In genomic region chr6:57316581-57317059, GRCh38 we compare ENCODE assay signal across 8 cellular contexts. TPM values are rescaled to one million over a fixed set of nuclear protein-coding genes. Genes with fewer than 3 reads are reported as not detected.
DNase-seq lines count a peak whose midpoint lies in the region; ATAC-seq and TF ChIP-seq lines count a peak whose summit lies in the region.

No MANE protein-coding gene starts in this region.

- H3K27me3 Mint-ChIP-seq in activated CD4-positive, alpha-beta T cell treated with anti-CD3 and anti-CD28 coated beads, Interleukin-2, amount 10 ng/mL, durations not matched to agents 24 days and 14 days, result peaks cover 4% of the 10 kb centered on the region

- H3K9me3 Mint-ChIP-seq in activated CD4-positive, alpha-beta T cell treated with anti-CD3 and anti-CD28 coated beads, Interleukin-2, amount 10 ng/mL, durations not matched to agents 24 days and 14 days, result no peaks in the 10 kb centered on the region

- peak; percentile 95 to 96 for TF ChIP-seq RAD21 in liver (IDR thresholded peaks at IDR 0.05)

- peak; percentile 92 for ATAC-seq in HG03432 (IDR thresholded peaks at IDR 0.05; ENCODE audit: unreplicated experiment)

- peak overlapping the region; percentile 99 for H3K4me3 Mint-ChIP-seq in activated CD4-positive, alpha-beta T cell treated with anti-CD3 and anti-CD28 coated beads, Interleukin-2, amount 10 ng/mL, durations not matched to agents 24 days and 14 days

- H3K4me1 Mint-ChIP-seq in activated CD4-positive, alpha-beta T cell treated with anti-CD3 and anti-CD28 coated beads, Interleukin-2, amount 10 ng/mL, durations not matched to agents 24 days and 14 days, result peaks cover 26% of the 10 kb centered on the region

- no peaks in the 10 kb centered on the region for H3K27me3 ChIP-seq in BJ (ENCODE audit: control insufficient read depth, insufficient read depth, low read length)
- no peaks in the 10 kb centered on the region for H3K27me3 ChIP-seq in liver (ENCODE audit: control insufficient read depth in 4 of 4, insufficient read depth in 4 of 4, low read length in 3 of 4)

- peak; percentile 73 for TF ChIP-seq CTCF in BJ (IDR thresholded peaks at IDR 0.05; ENCODE audit: insufficient read depth, low read depth, low read length)
- TF ChIP-seq CTCF in liver (IDR thresholded peaks at IDR 0.05; ENCODE audit: low read depth, low read length, missing input control), result peak; percentile 85

- CTCF ChIA-PET in BJ (lab: Yijun Ruan, JAX), result interaction anchor here (0.6 to 4.7 kb wide), 47 partner anchors 8 to 961 kb away, joined by 3 to 87 read pairs (median 4); partner anchors contain the start of genes BAG2, BEND6 and RAB23

- peaks cover 1% of the 10 kb centered on the region; the same call in 1 of the 2 replicates for H3K36me3 ChIP-seq in BJ (ENCODE audit: control insufficient read depth, insufficient read depth, low read length)
- peaks cover 0 to 3% (median 1%) of the 10 kb centered on the region in 4 donors for H3K36me3 ChIP-seq in liver (ENCODE audit: control insufficient read depth in 4 of 4, insufficient read depth in 3 of 4, low read depth in 1 of 4, low read length in 3 of 4)

- POLR2A ChIA-PET in BJ (lab: Charles Lee), result interaction anchor here (0.6 kb wide), 1 partner anchor 221 kb away, joined by 13 read pairs; no protein-coding TSS in a partner anchor

- peak overlapping the region; percentile 53 to 70 for H3K9ac ChIP-seq in liver (ENCODE audit: low read depth in 1 of 2, low read length in 2 of 2)

- H3K27ac Mint-ChIP-seq in activated CD4-positive, alpha-beta T cell treated with anti-CD3 and anti-CD28 coated beads, Interleukin-2, amount 10 ng/mL, durations not matched to agents 24 days and 14 days, result peak overlapping the region; percentile 93

- peak overlapping the region; percentile 76 for H3K4me3 ChIP-seq in BJ (ENCODE audit: low read depth, low read length)
- H3K4me3 ChIP-seq in liver (ENCODE audit: low read depth in 1 of 3, low read length in 3 of 3), result peak overlapping the region; percentile 60 to 87 (median 77)

- DNase-seq in BJ (ENCODE audit: low read depth) (peak; percentile 60), NCI-H510A treated with DMSO at 0.1 percent for 48 hours (lab: John Stamatoyannopoulos, UW) (peak; percentile 99), dermis microvascular lymphatic vessel endothelial cell (ENCODE audit: low read depth in 2 of 2) (peak; percentile 80 to 94)
- peak; percentile 95 for DNase-seq in activated CD4-positive, alpha-beta T cell treated with anti-CD3 and anti-CD28 coated beads, Interleukin-2, amount 10 ng/mL, durations not matched to agents 24 days and 14 days
- DNase-seq in stimulated activated CD4-positive, alpha-beta T cell treated with anti-CD3 and anti-CD28 coated beads, Interleukin-4, amount 100 ng/mL, for 4 hours, result peak; percentile 67 to 81

- H3K9me3 ChIP-seq in liver (ENCODE audit: control insufficient read depth in 4 of 4, low read length in 3 of 4), result no peaks in the 10 kb centered on the region

- H3K27ac ChIP-seq in liver (ENCODE audit: low read depth in 1 of 2, low read length in 2 of 2), result peak overlapping the region; percentile 29 to 38

- WGBS in liver, result under 1% methylated on average over 26 of the region's 26 CpGs

- intact Hi-C loops in activated CD4-positive, alpha-beta T cell treated with anti-CD3 and anti-CD28 coated beads, Interleukin-2, amount 10 ng/mL, durations not matched to agents 24 days and 14 days (cut with micrococcal nuclease), result loop anchor here (1.0 to 10.0 kb wide), 10 partner anchors 48 to 612 kb away; partner anchors contain the start of genes BAG2, BEND6, KIAA1586 and RAB23

- H3K36me3 Mint-ChIP-seq in activated CD4-positive, alpha-beta T cell treated with anti-CD3 and anti-CD28 coated beads, Interleukin-2, amount 10 ng/mL, durations not matched to agents 24 days and 14 days (ENCODE audit: low read depth), result peaks cover 32% of the 10 kb centered on the region

- peak; percentile 60 for TF ChIP-seq POLR2A in GM19099 (IDR thresholded peaks at IDR 0.05; ENCODE audit: extremely low read depth, insufficient read length, low read depth)

- peaks cover 3 to 13% (median 8%) of the 10 kb centered on the region in 4 donors for H3K4me1 ChIP-seq in liver (ENCODE audit: control insufficient read depth in 4 of 4, insufficient read depth in 4 of 4, low read length in 3 of 4)

TF ChIP-seq in liver, 16 proteins besides CTCF, POLR2A, EP300 and RAD21:
- TF ChIP-seq NR2F2 (IDR thresholded peaks at IDR 0.05) (no peak), GABPA (IDR thresholded peaks at IDR 0.05 in 1 of 2, conservative IDR thresholded peaks at IDR 0.05 in 1 of 2) (no peak), FOXA1 (IDR thresholded peaks at IDR 0.05) (no peak), HNF4G (IDR thresholded peaks at IDR 0.05) (no peak), EGR1 (IDR thresholded peaks at IDR 0.05; ENCODE audit: low read depth in 2 of 2) (no peak), JUND (IDR thresholded peaks at IDR 0.05) (no peak), SP1 (IDR thresholded peaks at IDR 0.05) (no peak), FOXA2 (IDR thresholded peaks at IDR 0.05) (no peak), YY1 (IDR thresholded peaks at IDR 0.05) (peak; percentile 44), REST (IDR thresholded peaks at IDR 0.05) (no peak), HNF4A (conservative IDR thresholded peaks at IDR 0.05) (no peak), TAF1 (conservative IDR thresholded peaks at IDR 0.05) (no peak), RXRA (IDR thresholded peaks at IDR 0.05) (peak in 1 of 2 donors; percentile 6)
- TF ChIP-seq, protein P1, sequence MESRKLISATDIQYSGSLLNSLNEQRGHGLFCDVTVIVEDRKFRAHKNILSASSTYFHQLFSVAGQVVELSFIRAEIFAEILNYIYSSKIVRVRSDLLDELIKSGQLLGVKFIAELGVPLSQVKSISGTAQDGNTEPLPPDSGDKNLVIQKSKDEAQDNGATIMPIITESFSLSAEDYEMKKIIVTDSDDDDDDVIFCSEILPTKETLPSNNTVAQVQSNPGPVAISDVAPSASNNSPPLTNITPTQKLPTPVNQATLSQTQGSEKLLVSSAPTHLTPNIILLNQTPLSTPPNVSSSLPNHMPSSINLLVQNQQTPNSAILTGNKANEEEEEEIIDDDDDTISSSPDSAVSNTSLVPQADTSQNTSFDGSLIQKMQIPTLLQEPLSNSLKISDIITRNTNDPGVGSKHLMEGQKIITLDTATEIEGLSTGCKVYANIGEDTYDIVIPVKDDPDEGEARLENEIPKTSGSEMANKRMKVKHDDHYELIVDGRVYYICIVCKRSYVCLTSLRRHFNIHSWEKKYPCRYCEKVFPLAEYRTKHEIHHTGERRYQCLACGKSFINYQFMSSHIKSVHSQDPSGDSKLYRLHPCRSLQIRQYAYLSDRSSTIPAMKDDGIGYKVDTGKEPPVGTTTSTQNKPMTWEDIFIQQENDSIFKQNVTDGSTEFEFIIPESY (IDR thresholded peaks at IDR 0.05), result no peak
- TF ChIP-seq, protein P2, sequence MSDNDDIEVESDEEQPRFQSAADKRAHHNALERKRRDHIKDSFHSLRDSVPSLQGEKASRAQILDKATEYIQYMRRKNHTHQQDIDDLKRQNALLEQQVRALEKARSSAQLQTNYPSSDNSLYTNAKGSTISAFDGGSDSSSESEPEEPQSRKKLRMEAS (IDR thresholded peaks at IDR 0.05), result peak; percentile 36
- TF ChIP-seq, protein P3, sequence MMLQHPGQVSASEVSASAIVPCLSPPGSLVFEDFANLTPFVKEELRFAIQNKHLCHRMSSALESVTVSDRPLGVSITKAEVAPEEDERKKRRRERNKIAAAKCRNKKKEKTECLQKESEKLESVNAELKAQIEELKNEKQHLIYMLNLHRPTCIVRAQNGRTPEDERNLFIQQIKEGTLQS (IDR thresholded peaks at IDR 0.05), result no peak

RNA-seq across cellular contexts. Expression of gene PRIM2, which starts 0.8 kb away (rescaled TPM):
- polyA plus RNA-seq in BJ (2011; rRNA removed) (12.5 and 25.7 TPM in 2 replicates), liver (1 to 10 TPM; 1.6 to 1.8 TPM)
- polyA minus RNA-seq in BJ (2011; rRNA and poly(A)+ RNA removed), result 23.9 and 24.2 TPM in 2 replicates
- 37.5 and 41.3 TPM in 2 replicates for total RNA-seq in activated CD4-positive, alpha-beta T cell treated with anti-CD3 and anti-CD28 coated beads, Interleukin-2, amount 10 ng/mL, durations not matched to agents 24 days and 14 days
- total RNA-seq in dermis microvascular lymphatic vessel endothelial cell (8.3 and 17.1 TPM in 2 replicates), liver (10 to 100 TPM in 1 of 2 donors, 1 to 10 TPM in 1; 5.1 to 13.0 TPM)

Comparison
In these comparisons a context has a peak if more than half of its experiments do, and no peak if none do; other contexts are left out.
1. Peak in every context shown above with its lines: DNase-seq, ATAC-seq, H3K4me3 ChIP-seq and H3K27ac ChIP-seq.